ENCODE assay signal across 8 cellular contexts in the genomic region with DNA sequence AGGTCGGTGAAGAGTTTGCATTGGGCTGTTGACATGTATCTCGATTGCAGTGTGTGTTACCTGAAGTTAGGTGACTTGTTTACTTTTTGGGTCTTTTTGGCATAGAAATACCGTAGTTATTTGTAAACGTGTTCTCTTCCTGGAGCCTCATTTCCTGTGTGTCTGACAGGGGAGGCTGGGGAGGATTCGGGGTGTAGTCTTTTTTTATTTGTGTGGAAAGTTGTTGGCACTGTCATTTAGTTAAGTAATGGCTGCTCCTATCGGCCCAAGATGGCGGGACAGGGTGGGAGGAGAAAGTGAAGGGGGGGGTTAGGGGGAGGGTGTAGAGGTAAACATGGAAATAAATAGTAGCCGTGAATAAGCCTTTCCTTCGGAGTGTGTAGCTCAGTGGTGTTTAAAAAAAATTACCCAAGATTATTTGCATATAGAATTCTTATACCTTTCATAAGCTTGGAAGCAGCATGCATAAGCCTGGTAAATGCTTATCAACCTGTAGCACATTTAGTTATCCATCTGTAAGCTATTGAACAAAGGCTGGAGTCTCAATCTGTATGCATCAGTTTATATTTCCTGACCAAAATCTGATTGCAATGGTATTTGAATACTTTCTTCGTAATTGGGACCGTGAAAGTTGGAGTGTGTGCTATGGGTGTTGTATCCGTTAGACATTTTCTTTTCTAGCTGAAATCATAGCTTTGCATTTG. TPM values are rescaled to one million over a fixed set of nuclear protein-coding genes. Genes with fewer than 3 reads are reported as not detected.
DNase-seq lines count a peak whose midpoint lies in the region; ATAC-seq, FAIRE-seq and TF ChIP-seq lines count a peak whose summit lies in the region.

No MANE protein-coding gene starts in this region.

- H3K4me1 ChIP-seq in A549 (0 out of 3 replicates have a peak, but pooled peaks cover 13% of the 10 kb centered on the region), pancreas (peaks cover 0 to 27% (median 17%) of the 10 kb centered on the region in 3 donors)

- no peak for TF ChIP-seq CTCF in A549 (IDR thresholded peaks at IDR 0.05)
- TF ChIP-seq CTCF in GM12875 (IDR thresholded peaks at IDR 0.05; ENCODE audit: borderline replicate concordance, insufficient read depth, low read depth, low read length) = no peak
- TF ChIP-seq CTCF in pancreas (IDR thresholded peaks at IDR 0.05) = no peak

- H3K27me3 ChIP-seq in pancreas = no peaks in the 10 kb centered on the region

- intact Hi-C loops in pancreas (cut with DNase I) = no loop called here

- TF ChIP-seq POLR2A in A549 (IDR thresholded peaks at IDR 0.05; ENCODE audit: low read length) = no peak

- DNase-seq in A549 (ENCODE audit: low read depth in 1 of 2, low spot score in 1 of 2) = peak; percentile 50 to 68
- DNase-seq in NOMO-1 treated with dmso at 0.1 percent for 144 hours (lab: John Stamatoyannopoulos, UW; ENCODE audit: unreplicated experiment) = peak; percentile 16
- DNase-seq in activated gamma-delta T cell treated with anti-CD3 and anti-CD28 coated beads, Interleukin-2, amount 50 U/mL, for 16 hours (ENCODE audit: low read depth) = peak; percentile 28
- peak; percentile 33 for DNase-seq in germinal center (ENCODE audit: low spot score)
- peak in 3 of 6 donors; percentile 9 to 58 (median 34) for DNase-seq in pancreas

- POLR2A ChIA-PET in A549 (lab: Yijun Ruan, JAX) = no interaction called here

- H3K4me3 ChIP-seq in A549 (peak overlapping the region; percentile 79), GM12875 (ENCODE audit: low read depth, low read length) (peak overlapping the region; percentile 98), pancreas (peak overlapping the region; percentile 82 to 96 (median 92))

- H3K9me3 ChIP-seq in A549 (no peaks in the 10 kb centered on the region), pancreas (no peaks in the 10 kb centered on the region)

- no peak for TF ChIP-seq EP300 in A549 (IDR thresholded peaks at IDR 0.05)

- 4% methylated on average over 12 of the region's 12 CpGs for WGBS in A549 (ENCODE audit: missing lambda C conversion rate)
- WGBS in pancreas, 2 donors = 0 to 1% methylated on average over 12 of the region's 12 CpGs

- FAIRE-seq in A549 (lab: Jason Lieb, UNC) = peak; percentile 46
- peak; percentile 59 for FAIRE-seq in pancreas (lab: Jason Lieb, UNC)

- TF ChIP-seq RAD21 in A549 (conservative IDR thresholded peaks at IDR 0.05 in 1 of 2, IDR thresholded peaks at IDR 0.05 in 1 of 2) = no peak

- H3K27ac ChIP-seq in A549 (peak overlapping the region; percentile 99 to 100), pancreas (peak overlapping the region; percentile 96 to 99 (median 98))

- H3K4me2 ChIP-seq in A549 = peak overlapping the region; percentile 86

- peak; percentile 26 to 40; a peak in 3 of 6 replicates for ATAC-seq in A549
- ATAC-seq in pancreas = peak; percentile 15 to 29 (median 20)
- ATAC-seq in GM19324 (IDR thresholded peaks at IDR 0.05; ENCODE audit: low FRiP score, unreplicated experiment) = no peak
- no peak for ATAC-seq in HG03159 (IDR thresholded peaks at IDR 0.05; ENCODE audit: unreplicated experiment)

- CTCF ChIA-PET in A549 (lab: Yijun Ruan, JAX) = interaction anchor here (0.6 to 1.3 kb wide), 3 partner anchors 30 to 312 kb away, joined by 3 to 4 read pairs (median 3); no protein-coding TSS in a partner anchor

- H3K36me3 ChIP-seq in pancreas = no peaks in the 10 kb centered on the region

TF ChIP-seq in A549, 52 proteins besides CTCF, POLR2A, EP300 and RAD21:
- TF ChIP-seq HOXA7 (CRISPR knock-in tag; IDR thresholded peaks at IDR 0.05) (no peak), ESRRA (IDR thresholded peaks at IDR 0.05; ENCODE audit: borderline replicate concordance, low read length) (no peak), REST (IDR thresholded peaks at IDR 0.05) (no peak), TP53 (CRISPR knock-in tag; IDR thresholded peaks at IDR 0.05) (no peak), ZC3H11A (IDR thresholded peaks at IDR 0.05) (no peak), MAX (IDR thresholded peaks at IDR 0.05) (no peak), ZNF302 (CRISPR knock-in tag; IDR thresholded peaks at IDR 0.05) (no peak)

RNA-seq across cellular contexts. Expression of gene KDM6A, which starts 1.6 kb away (rescaled TPM):
- 18.4 and 24.1 TPM in 2 replicates for polyA plus RNA-seq in A549 (2011; rRNA removed)
- polyA plus RNA-seq in A549 (2012; cell fraction: cytosol; rRNA removed) = 5.6 and 8.8 TPM in 2 replicates
- polyA plus RNA-seq in A549 (2012; cell fraction: nucleus; rRNA removed) = 9.4 and 10.3 TPM in 2 replicates
- 8.5 to 9.3 TPM (median 9.0 TPM) in 3 replicates for polyA plus RNA-seq in A549 (2017; fragmentation: RNase III; extraction: RNeasy Plus Mini Kit Qiagen cat#74134 plus additional on column Dnase treatment)
- polyA minus RNA-seq in A549 (2011; rRNA and poly(A)+ RNA removed) = 41.9 and 46.2 TPM in 2 replicates
- total RNA-seq in pancreas = 10 to 100 TPM in 5 of 6 donors, 1 to 10 TPM in 1; 8.7 to 27.5 (median 16.3) TPM
- polyA plus RNA-seq in pancreas = 10 to 100 TPM in 1 of 2 donors, 1 to 10 TPM in 1; 5.5 to 16.9 TPM

RNA-seq across cellular contexts. Expression of gene DUSP21, which starts 30.8 kb away (rescaled TPM):
- not detected in 2 replicates for polyA plus RNA-seq in A549 (2011; rRNA removed)
- polyA plus RNA-seq in A549 (2012; cell fraction: cytosol; rRNA removed) = not detected in 2 replicates
- not detected in 2 replicates for polyA plus RNA-seq in A549 (2012; cell fraction: nucleus; rRNA removed)
- not detected in 3 replicates for polyA plus RNA-seq in A549 (2017; fragmentation: RNase III; extraction: RNeasy Plus Mini Kit Qiagen cat#74134 plus additional on column Dnase treatment)
- polyA minus RNA-seq in A549 (2011; rRNA and poly(A)+ RNA removed) = not detected in 2 replicates
- not detected for total RNA-seq in pancreas
- not detected for polyA plus RNA-seq in pancreas

Comparison
In these comparisons a context has a peak if more than half of its experiments do, and no peak if none do; other contexts are left out.
1. ATAC-seq: peak in A549 (2 of 2) and pancreas (4 of 4); none in GM19324 (single experiment) and HG03159 (single experiment).
2. Peak in every context shown above with its lines, with median percentiles within 50 percentile points of each other: H3K4me3 ChIP-seq.